ENCODE assay signal across 9 cellular contexts in genomic region chr20:35311409-35311808, GRCh38. TPM values are rescaled to one million over a fixed set of nuclear protein-coding genes. Genes with fewer than 3 reads are reported as not detected.
DNase-seq lines count a peak whose midpoint lies in the region; ATAC-seq lines count a peak whose summit lies in the region.
"Had no signal": no experiment of that assay in that cellular context is flagged by ENCODE, and none has a peak within 500 bp of the region (broad histone marks: within the 10 kb centered on the region; RNA-seq: fewer than 3 reads in every experiment).

No MANE protein-coding gene starts in this region.

- H3K4ac ChIP-seq in mesendoderm (ENCODE audit: low read depth, low read length): no peak overlapping the region

- H2BK5ac ChIP-seq in mesendoderm (ENCODE audit: low read length): no peak overlapping the region

- H3K79me1 ChIP-seq in mesendoderm (ENCODE audit: low read length): no peaks in the 10 kb centered on the region

- H3K36me3 ChIP-seq in MG63 (peaks cover 45% of the 10 kb centered on the region), mesendoderm (ENCODE audit: control insufficient read depth, insufficient read depth, low read length) (no peaks in the 10 kb centered on the region)

- no peak overlapping the region for H3K18ac ChIP-seq in mesendoderm (ENCODE audit: low read length)

- H3K79me2 ChIP-seq in mesendoderm (ENCODE audit: control insufficient read depth, insufficient read depth, low read length): no peaks in the 10 kb centered on the region

- ATAC-seq in HG03439 (IDR thresholded peaks at IDR 0.05; ENCODE audit: unreplicated experiment) (no peak), HG03354 (IDR thresholded peaks at IDR 0.05; ENCODE audit: poor library complexity, severe bottlenecking, unreplicated experiment) (no peak)
- ATAC-seq: pancreas had no signal

- H4K8ac ChIP-seq in mesendoderm (ENCODE audit: low read depth, low read length): no peak overlapping the region

- intact Hi-C loops in activated T-helper 2 cell treated with anti-CD3 and anti-CD28 coated beads, Interferon-gamma antibody, Interleukin-2, Interleukin-4, amounts not matched to agents 10 μg/mL and 5 μg/mL and 100 μg/mL, durations not matched to agents 14 hours and 24 hours and 36 hours (cut with micrococcal nuclease): no loop called here

- peaks cover 42% of the 10 kb centered on the region for H3K4me1 Mint-ChIP-seq in activated T-helper 2 cell treated with anti-CD3 and anti-CD28 coated beads, Interferon-gamma antibody, Interleukin-2, Interleukin-4, amounts not matched to agents 10 μg/mL and 5 μg/mL and 100 μg/mL, durations not matched to agents 14 hours and 24 hours and 36 hours (ENCODE audit: low read depth)

- no peaks in the 10 kb centered on the region for H3K27me3 Mint-ChIP-seq in activated T-helper 2 cell treated with anti-CD3 and anti-CD28 coated beads, Interferon-gamma antibody, Interleukin-2, Interleukin-4, amounts not matched to agents 10 μg/mL and 5 μg/mL and 100 μg/mL, durations not matched to agents 14 hours and 24 hours and 36 hours (ENCODE audit: low read depth)

- H3K27me3 ChIP-seq in MG63 (no peaks in the 10 kb centered on the region), mesendoderm (ENCODE audit: insufficient read depth, low read length, poor library complexity) (no peaks in the 10 kb centered on the region)
- H3K27me3 ChIP-seq: pancreas had no signal

- no peaks in the 10 kb centered on the region for H3K9me3 Mint-ChIP-seq in activated T-helper 2 cell treated with anti-CD3 and anti-CD28 coated beads, Interferon-gamma antibody, Interleukin-2, Interleukin-4, amounts not matched to agents 10 μg/mL and 5 μg/mL and 100 μg/mL, durations not matched to agents 14 hours and 24 hours and 36 hours

- peaks cover 21% of the 10 kb centered on the region for H3K36me3 Mint-ChIP-seq in activated T-helper 2 cell treated with anti-CD3 and anti-CD28 coated beads, Interferon-gamma antibody, Interleukin-2, Interleukin-4, amounts not matched to agents 10 μg/mL and 5 μg/mL and 100 μg/mL, durations not matched to agents 14 hours and 24 hours and 36 hours (ENCODE audit: low read depth)

- in situ Hi-C loops in ACHN (cut with HindIII; ENCODE audit: low pct_ligation_motif_present, low pct_unique_long_range_greater_than_20kb, low sequenced_read_pairs): no loop called here

- H2BK120ac ChIP-seq in mesendoderm (ENCODE audit: low read depth, low read length): peak overlapping the region; percentile 57

- WGBS in mesendoderm (ENCODE audit: extremely low coverage, insufficient coverage, low lambda C conversion rate): no CpG with 5 or more reads among the region's 2 CpGs

- no peak overlapping the region for H3K4me3 Mint-ChIP-seq in activated T-helper 2 cell treated with anti-CD3 and anti-CD28 coated beads, Interferon-gamma antibody, Interleukin-2, Interleukin-4, amounts not matched to agents 10 μg/mL and 5 μg/mL and 100 μg/mL, durations not matched to agents 14 hours and 24 hours and 36 hours (ENCODE audit: low read depth)

- no peak overlapping the region for H3K56ac ChIP-seq in mesendoderm (ENCODE audit: low read length)

- no peak overlapping the region for H3K4me3 ChIP-seq in MG63
- H3K4me3 ChIP-seq in mesendoderm (ENCODE audit: low read length): no peak overlapping the region
- H3K4me3 ChIP-seq: pancreas had no signal

- no peak overlapping the region for H3K4me2 ChIP-seq in mesendoderm (ENCODE audit: low read length)

- H4K5ac ChIP-seq in mesendoderm (ENCODE audit: low read length): no peak overlapping the region

- peak overlapping the region; percentile 8 for H3K27ac Mint-ChIP-seq in activated T-helper 2 cell treated with anti-CD3 and anti-CD28 coated beads, Interferon-gamma antibody, Interleukin-2, Interleukin-4, amounts not matched to agents 10 μg/mL and 5 μg/mL and 100 μg/mL, durations not matched to agents 14 hours and 24 hours and 36 hours

- no peak overlapping the region for H3K9ac ChIP-seq in mesendoderm (ENCODE audit: low read length)

- H3K27ac ChIP-seq in mesendoderm (ENCODE audit: low read depth, low read length): no peak overlapping the region
- H3K27ac ChIP-seq: pancreas had no signal

- DNase-seq in ACHN: peak; percentile 89
- peak; percentile 82 for DNase-seq in MG63
- DNase-seq in activated T-helper 2 cell treated with anti-CD3 and anti-CD28 coated beads, Interferon-gamma antibody, Interleukin-2, Interleukin-4, amounts not matched to agents 10 μg/mL and 5 μg/mL and 100 μg/mL, durations not matched to agents 14 hours and 24 hours and 36 hours (ENCODE audit: low spot score): peak; percentile 27
- DNase-seq in mesendoderm: peak; percentile 58
- DNase-seq in DMS79 treated with DMSO at 0.1 percent for 48 hours (lab: John Stamatoyannopoulos, UW): no peak
- no peak for DNase-seq in CD1c-positive myeloid dendritic cell (ENCODE audit: extremely low spot score)
- DNase-seq: pancreas had no signal

- no peak overlapping the region for H2BK15ac ChIP-seq in mesendoderm (replicated peaks; ENCODE audit: low read depth)

- H2AK5ac ChIP-seq in mesendoderm (ENCODE audit: low read length): no peak overlapping the region

- no peaks in the 10 kb centered on the region for H3K9me3 ChIP-seq in MG63
- H3K9me3 ChIP-seq: pancreas had no signal

- H3K4me1 ChIP-seq in mesendoderm (ENCODE audit: control insufficient read depth, low read depth, low read length): peaks cover 3% of the 10 kb centered on the region

- no peak overlapping the region for H3K23ac ChIP-seq in mesendoderm (ENCODE audit: low read length)

RNA-seq across cellular contexts. Expression of gene FAM83C, which starts 19.2 kb away (rescaled TPM):
- total RNA-seq in MG63 (2014; rRNA removed; shearing (Covaris generic); ENCODE audit: low replicate concordance): not detected in 2 replicates
- total RNA-seq in activated T-helper 2 cell treated with anti-CD3 and anti-CD28 coated beads, Interferon-gamma antibody, Interleukin-2, Interleukin-4, amounts not matched to agents 10 μg/mL and 5 μg/mL and 100 μg/mL, durations not matched to agents 14 hours and 24 hours and 36 hours: not detected in 2 replicates
- polyA plus RNA-seq in mesendoderm (2013, experiment 1 of 2): 0.03 TPM
- 0.01 TPM for polyA plus RNA-seq in mesendoderm (2013, experiment 2 of 2)
- total RNA-seq: pancreas had no signal
- polyA plus RNA-seq: pancreas had no signal

RNA-seq across cellular contexts. Expression of gene EIF6, which starts 26.8 kb away (rescaled TPM):
- 211 and 491 TPM in 2 replicates for total RNA-seq in MG63 (2014; rRNA removed; shearing (Covaris generic); ENCODE audit: low replicate concordance)
- 179 and 183 TPM in 2 replicates for total RNA-seq in activated T-helper 2 cell treated with anti-CD3 and anti-CD28 coated beads, Interferon-gamma antibody, Interleukin-2, Interleukin-4, amounts not matched to agents 10 μg/mL and 5 μg/mL and 100 μg/mL, durations not matched to agents 14 hours and 24 hours and 36 hours
- 164 TPM for polyA plus RNA-seq in mesendoderm (2013, experiment 1 of 2)
- 168 TPM for polyA plus RNA-seq in mesendoderm (2013, experiment 2 of 2)

RNA-seq across cellular contexts. Expression of gene MMP24OS, which starts 33.5 kb away (rescaled TPM):
- total RNA-seq in MG63 (2014; rRNA removed; shearing (Covaris generic); ENCODE audit: low replicate concordance): 4.4 and 4.7 TPM in 2 replicates
- 31.4 and 33.0 TPM in 2 replicates for total RNA-seq in activated T-helper 2 cell treated with anti-CD3 and anti-CD28 coated beads, Interferon-gamma antibody, Interleukin-2, Interleukin-4, amounts not matched to agents 10 μg/mL and 5 μg/mL and 100 μg/mL, durations not matched to agents 14 hours and 24 hours and 36 hours
- 13.0 TPM for polyA plus RNA-seq in mesendoderm (2013, experiment 1 of 2)
- polyA plus RNA-seq in mesendoderm (2013, experiment 2 of 2): 12.7 TPM

Comparison
In these comparisons a context has a peak if more than half of its experiments do, and no peak if none do; other contexts are left out.
1. DNase-seq: peak in ACHN (single experiment), MG63 (single experiment), activated T-helper 2 cell treated with anti-CD3 and anti-CD28 coated beads, Interferon-gamma antibody, Interleukin-2, Interleukin-4, amounts not matched to agents 10 μg/mL and 5 μg/mL and 100 μg/mL, durations not matched to agents 14 hours and 24 hours and 36 hours (single experiment) and mesendoderm (single experiment); none in DMS79 treated with DMSO at 0.1 percent for 48 hours (single experiment) and CD1c-positive myeloid dendritic cell (single experiment).